ENCODE assay signal across 8 cellular contexts in genomic region chr19:49340069-49340864, GRCh38. TPM values are rescaled to one million over a fixed set of nuclear protein-coding genes. Genes with fewer than 3 reads are reported as not detected.
A peak's percentile ranks its signal among the peaks of the same experiment; 100 is the strongest.
DNase-seq lines count a peak whose midpoint lies in the region; ATAC-seq and TF ChIP-seq lines count a peak whose summit lies in the region.

No MANE protein-coding gene starts in this region.

- CTCF ChIA-PET in activated CD4-positive, alpha-beta T cell treated with anti-CD3 and anti-CD28 coated beads for 36 hours (lab: Charles Lee) = interaction anchor here (0.6 to 1.4 kb wide), 3 partner anchors 9 to 91 kb away, joined by 3 to 4 read pairs (median 3); no protein-coding TSS in a partner anchor

- no peak for ATAC-seq in activated CD4-positive, alpha-beta T cell treated with anti-CD3 and anti-CD28 coated beads for 36 hours
- ATAC-seq in HG02840 (IDR thresholded peaks at IDR 0.05; ENCODE audit: low FRiP score, unreplicated experiment) (peak; percentile 68), natural killer cell (peak; percentile 34 to 66 (median 41)), HG03139 (IDR thresholded peaks at IDR 0.05; ENCODE audit: unreplicated experiment) (no peak)
- ATAC-seq in effector memory CD8-positive, alpha-beta T cell (replicated peaks) = peak; percentile 35

- POLR2A ChIA-PET in activated CD4-positive, alpha-beta T cell treated with anti-CD3 and anti-CD28 coated beads for 36 hours (lab: Charles Lee) = interaction anchor here (0.6 kb wide), 1 partner anchor 18 kb away, joined by 11 read pairs; no protein-coding TSS in a partner anchor

- intact Hi-C loops in activated CD4-positive, alpha-beta T cell treated with anti-CD3 and anti-CD28 coated beads, Interleukin-2, amount 10 ng/mL, durations not matched to agents 24 days and 14 days (cut with micrococcal nuclease) = no loop called here
- intact Hi-C loops in activated CD4-positive, alpha-beta T cell treated with anti-CD3 and anti-CD28 coated beads for 36 hours (cut with DNase I, micrococcal nuclease) = no loop called here
- intact Hi-C loops in natural killer cell (cut with micrococcal nuclease) = no loop called here

- H3K27me3 Mint-ChIP-seq in activated CD4-positive, alpha-beta T cell treated with anti-CD3 and anti-CD28 coated beads, Interleukin-2, amount 10 ng/mL, durations not matched to agents 24 days and 14 days = no peaks in the 10 kb centered on the region
- H3K27me3 Mint-ChIP-seq in activated CD4-positive, alpha-beta T cell treated with anti-CD3 and anti-CD28 coated beads for 36 hours = no peaks in the 10 kb centered on the region
- no peaks in the 10 kb centered on the region for H3K27me3 Mint-ChIP-seq in effector memory CD8-positive, alpha-beta T cell
- H3K27me3 Mint-ChIP-seq in natural killer cell (ENCODE audit: low read depth in 2 of 2) = no peaks in the 10 kb centered on the region

- peak overlapping the region; percentile 2 for H3K27ac Mint-ChIP-seq in activated CD4-positive, alpha-beta T cell treated with anti-CD3 and anti-CD28 coated beads, Interleukin-2, amount 10 ng/mL, durations not matched to agents 24 days and 14 days
- H3K27ac Mint-ChIP-seq in activated CD4-positive, alpha-beta T cell treated with anti-CD3 and anti-CD28 coated beads for 36 hours = no peak overlapping the region
- peak overlapping the region; percentile 83 to 95 for H3K27ac Mint-ChIP-seq in effector memory CD8-positive, alpha-beta T cell
- H3K27ac Mint-ChIP-seq in natural killer cell = peak overlapping the region; percentile 87 to 94

- DNase-seq in activated CD4-positive, alpha-beta T cell treated with anti-CD3 and anti-CD28 coated beads, Interleukin-2, amount 10 ng/mL, durations not matched to agents 24 days and 14 days = no peak
- DNase-seq in activated CD4-positive, alpha-beta T cell treated with anti-CD3 and anti-CD28 coated beads for 36 hours = no peak
- DNase-seq in NCI-H2107 (lab: John Stamatoyannopoulos, UW) (peak; percentile 28), natural killer cell (peak; percentile 47), NK-92 (lab: John Stamatoyannopoulos, UW; ENCODE audit: unreplicated experiment) (no peak)
- peak in 2 of 3 experiments; percentile 23 to 29 for DNase-seq in effector memory CD8-positive, alpha-beta T cell

- H3K4me1 Mint-ChIP-seq in activated CD4-positive, alpha-beta T cell treated with anti-CD3 and anti-CD28 coated beads, Interleukin-2, amount 10 ng/mL, durations not matched to agents 24 days and 14 days = peaks cover 35% of the 10 kb centered on the region
- H3K4me1 Mint-ChIP-seq in activated CD4-positive, alpha-beta T cell treated with anti-CD3 and anti-CD28 coated beads for 36 hours = peaks cover 42% of the 10 kb centered on the region
- H3K4me1 Mint-ChIP-seq in effector memory CD8-positive, alpha-beta T cell (ENCODE audit: low read depth in 2 of 2) = peaks cover 41 to 56% of the 10 kb centered on the region in 2 donors
- peaks cover 56 to 71% of the 10 kb centered on the region in 2 donors for H3K4me1 Mint-ChIP-seq in natural killer cell

- TF ChIP-seq CTCF in natural killer cell (IDR thresholded peaks at IDR 0.05) = no peak

- H3K4me3 Mint-ChIP-seq in activated CD4-positive, alpha-beta T cell treated with anti-CD3 and anti-CD28 coated beads, Interleukin-2, amount 10 ng/mL, durations not matched to agents 24 days and 14 days = no peak overlapping the region
- no peak overlapping the region for H3K4me3 Mint-ChIP-seq in activated CD4-positive, alpha-beta T cell treated with anti-CD3 and anti-CD28 coated beads for 36 hours
- peak overlapping the region; percentile 42 to 66 for H3K4me3 Mint-ChIP-seq in effector memory CD8-positive, alpha-beta T cell
- H3K4me3 Mint-ChIP-seq in natural killer cell = peak overlapping the region; percentile 84

- H3K9me3 Mint-ChIP-seq in activated CD4-positive, alpha-beta T cell treated with anti-CD3 and anti-CD28 coated beads, Interleukin-2, amount 10 ng/mL, durations not matched to agents 24 days and 14 days = no peaks in the 10 kb centered on the region
- H3K9me3 Mint-ChIP-seq in activated CD4-positive, alpha-beta T cell treated with anti-CD3 and anti-CD28 coated beads for 36 hours (ENCODE audit: low read depth) = no peaks in the 10 kb centered on the region
- no peaks in the 10 kb centered on the region for H3K9me3 Mint-ChIP-seq in effector memory CD8-positive, alpha-beta T cell
- H3K9me3 Mint-ChIP-seq in natural killer cell = no peaks in the 10 kb centered on the region

- peaks cover 40% of the 10 kb centered on the region for H3K36me3 Mint-ChIP-seq in activated CD4-positive, alpha-beta T cell treated with anti-CD3 and anti-CD28 coated beads, Interleukin-2, amount 10 ng/mL, durations not matched to agents 24 days and 14 days (ENCODE audit: low read depth)
- peaks cover 36% of the 10 kb centered on the region for H3K36me3 Mint-ChIP-seq in activated CD4-positive, alpha-beta T cell treated with anti-CD3 and anti-CD28 coated beads for 36 hours (ENCODE audit: low read depth)
- peaks cover 37% of the 10 kb centered on the region for H3K36me3 Mint-ChIP-seq in effector memory CD8-positive, alpha-beta T cell (ENCODE audit: insufficient read depth)
- no peaks in the 10 kb centered on the region for H3K36me3 Mint-ChIP-seq in natural killer cell

RNA-seq across cellular contexts. Expression of gene CD37, which starts 5.1 kb away (rescaled TPM):
- total RNA-seq in activated CD4-positive, alpha-beta T cell treated with anti-CD3 and anti-CD28 coated beads, Interleukin-2, amount 10 ng/mL, durations not matched to agents 24 days and 14 days = 131 and 134 TPM in 2 replicates
- total RNA-seq in activated CD4-positive, alpha-beta T cell treated with anti-CD3 and anti-CD28 coated beads for 36 hours = 100 to 1,000 TPM; 152 to 191 TPM
- 100 to 1,000 TPM; 322 to 392 (median 359) TPM for total RNA-seq in natural killer cell

RNA-seq across cellular contexts. Expression of gene SLC6A16, which starts 15.3 kb away (rescaled TPM):
- total RNA-seq in activated CD4-positive, alpha-beta T cell treated with anti-CD3 and anti-CD28 coated beads, Interleukin-2, amount 10 ng/mL, durations not matched to agents 24 days and 14 days = 0.69 and 1.3 TPM in 2 replicates
- 1 to 10 TPM in 1 of 2 experiments, under 1 TPM in 1; 0.42 to 1.3 TPM for total RNA-seq in activated CD4-positive, alpha-beta T cell treated with anti-CD3 and anti-CD28 coated beads for 36 hours
- total RNA-seq in natural killer cell = 10 to 100 TPM in 2 of 3 donors, 1 to 10 TPM in 1; 7.2 to 11.5 (median 10.8) TPM

RNA-seq across cellular contexts. Expression of gene TEAD2, which starts 21.9 kb away (rescaled TPM):
- not detected in 2 replicates for total RNA-seq in activated CD4-positive, alpha-beta T cell treated with anti-CD3 and anti-CD28 coated beads, Interleukin-2, amount 10 ng/mL, durations not matched to agents 24 days and 14 days
- not detected for total RNA-seq in activated CD4-positive, alpha-beta T cell treated with anti-CD3 and anti-CD28 coated beads for 36 hours
- total RNA-seq in natural killer cell = not detected

RNA-seq across cellular contexts. Expression of gene DKKL1, which starts 23.4 kb away (rescaled TPM):
- total RNA-seq in activated CD4-positive, alpha-beta T cell treated with anti-CD3 and anti-CD28 coated beads, Interleukin-2, amount 10 ng/mL, durations not matched to agents 24 days and 14 days = not detected in 2 replicates
- not detected for total RNA-seq in activated CD4-positive, alpha-beta T cell treated with anti-CD3 and anti-CD28 coated beads for 36 hours
- not detected for total RNA-seq in natural killer cell

RNA-seq across cellular contexts. Expression of gene KASH5, which starts 47.8 kb away (rescaled TPM):
- 0.24 TPM in 1 of 2 replicates, not detected in the other for total RNA-seq in activated CD4-positive, alpha-beta T cell treated with anti-CD3 and anti-CD28 coated beads, Interleukin-2, amount 10 ng/mL, durations not matched to agents 24 days and 14 days
- 1 to 10 TPM in 1 of 2 experiments, under 1 TPM in 1; 0.96 to 1.2 TPM for total RNA-seq in activated CD4-positive, alpha-beta T cell treated with anti-CD3 and anti-CD28 coated beads for 36 hours
- under 1 TPM in 2 of 3 donors, not detected in 1; 0.73 to 0.80 TPM for total RNA-seq in natural killer cell

Comparison
In these comparisons a context has a peak if more than half of its experiments do, and no peak if none do; other contexts are left out.
1. DNase-seq: peak in NCI-H2107 (single experiment), effector memory CD8-positive, alpha-beta T cell (2 of 3) and natural killer cell (single experiment); none in activated CD4-positive, alpha-beta T cell treated with anti-CD3 and anti-CD28 coated beads, Interleukin-2, amount 10 ng/mL, durations not matched to agents 24 days and 14 days (single experiment), activated CD4-positive, alpha-beta T cell treated with anti-CD3 and anti-CD28 coated beads for 36 hours (single experiment) and NK-92 (single experiment).
2. H3K4me3 Mint-ChIP-seq: peak in effector memory CD8-positive, alpha-beta T cell (2 of 2) and natural killer cell (single experiment); none in activated CD4-positive, alpha-beta T cell treated with anti-CD3 and anti-CD28 coated beads, Interleukin-2, amount 10 ng/mL, durations not matched to agents 24 days and 14 days (single experiment) and activated CD4-positive, alpha-beta T cell treated with anti-CD3 and anti-CD28 coated beads for 36 hours (single experiment).
3. ATAC-seq: peak in HG02840 (single experiment), effector memory CD8-positive, alpha-beta T cell (single experiment) and natural killer cell (3 of 3); none in activated CD4-positive, alpha-beta T cell treated with anti-CD3 and anti-CD28 coated beads for 36 hours (single experiment) and HG03139 (single experiment).